In the genomic region with DNA sequence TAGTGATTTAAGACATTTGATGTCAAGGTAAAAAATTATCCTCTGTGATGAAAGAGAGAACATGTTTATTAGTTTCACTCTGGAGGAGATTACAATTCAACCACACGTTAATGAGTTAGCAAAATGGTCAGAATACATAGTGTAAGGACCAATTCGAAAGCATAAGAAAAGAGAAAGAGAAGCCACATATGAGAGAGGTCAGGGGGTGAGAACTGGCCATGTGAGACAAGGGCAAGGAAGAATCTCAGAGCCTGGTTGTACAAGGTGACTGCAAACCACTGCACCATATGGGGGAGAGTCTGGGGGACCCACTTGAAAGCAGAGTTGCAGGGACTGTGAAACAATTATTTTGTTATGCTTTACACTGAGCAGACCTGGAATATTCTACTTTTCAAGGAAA, we compare ENCODE assay signal across 26 cellular contexts. TPM values are rescaled to one million over a fixed set of nuclear protein-coding genes. Genes with fewer than 3 reads are reported as not detected.
DNase-seq lines count a peak whose midpoint lies in the region; ATAC-seq, FAIRE-seq and TF ChIP-seq lines count a peak whose summit lies in the region.
"Had no signal": no experiment of that assay in that cellular context is flagged by ENCODE, and none has a peak within 500 bp of the region (broad histone marks: within the 10 kb centered on the region; RNA-seq: fewer than 3 reads in every experiment).

No MANE protein-coding gene starts in this region.

- intact Hi-C loops in A673 (cut with micrococcal nuclease; ENCODE audit: unreplicated experiment) = no loop called here
- intact Hi-C loops in pancreas (cut with DNase I) = no loop called here

- no TSS peak for BruUV-seq in A673 (replicated peaks; lab: Mats Ljungman, UMichigan)

- H3K4me1 ChIP-seq in A673 (ENCODE audit: insufficient read depth, low read length, poor library complexity, severe bottlenecking) (no peaks in the 10 kb centered on the region), pancreas (no peaks in the 10 kb centered on the region)
- no peaks in the 10 kb centered on the region for H3K4me1 ChIP-seq in effector memory CD4-positive, alpha-beta T cell (ENCODE audit: control insufficient read depth, insufficient read depth, low read length, poor library complexity, severe bottlenecking)

- H3K36me3 ChIP-seq in A673 (ENCODE audit: insufficient read depth, low read length, poor library complexity, severe bottlenecking) (no peaks in the 10 kb centered on the region), pancreas (no peaks in the 10 kb centered on the region)
- no peaks in the 10 kb centered on the region for H3K36me3 ChIP-seq in effector memory CD4-positive, alpha-beta T cell (ENCODE audit: control insufficient read depth, insufficient read depth, low read length)
- H3K36me3 ChIP-seq: MG63 had no signal

- WGBS in pancreas, 2 donors = 44 to 55% methylated on average over 2 of the region's 2 CpGs

- CTCF ChIA-PET in A673 (lab: Charles Lee) = no interaction called here

- TF ChIP-seq CTCF in A673 (conservative IDR thresholded peaks at IDR 0.05; ENCODE audit: low read depth, low read length) (no peak), pancreas (IDR thresholded peaks at IDR 0.05) (no peak)

- FAIRE-seq in GM18507 (lab: Jason Lieb, UNC) (peak; percentile 24), pancreas (lab: Jason Lieb, UNC) (no peak)
- FAIRE-seq: GM12891, HepG2, K562 had no signal

- H3K27me3 ChIP-seq in A673 (replicated peaks; ENCODE audit: insufficient read depth, low read depth, low read length, poor library complexity) (no peaks in the 10 kb centered on the region), pancreas (no peaks in the 10 kb centered on the region)
- H3K27me3 ChIP-seq in effector memory CD4-positive, alpha-beta T cell (replicated peaks; ENCODE audit: control insufficient read depth, insufficient read depth, low read length, poor library complexity, severe bottlenecking) = no peaks in the 10 kb centered on the region
- H3K27me3 ChIP-seq: MG63 had no signal

- H3K4me3 ChIP-seq in A673 (ENCODE audit: low read depth, low read length, poor library complexity, severe bottlenecking) (no peak overlapping the region), pancreas (no peak overlapping the region)
- no peak overlapping the region for H3K4me3 ChIP-seq in effector memory CD4-positive, alpha-beta T cell (ENCODE audit: insufficient read depth, low read depth, low read length, poor library complexity, severe bottlenecking)
- H3K4me3 ChIP-seq: K562, MG63 had no signal

- H3K9me3 ChIP-seq in A673 (ENCODE audit: low read depth, low read length, poor library complexity, severe bottlenecking) (no peaks in the 10 kb centered on the region), pancreas (no peaks in the 10 kb centered on the region)
- no peaks in the 10 kb centered on the region for H3K9me3 ChIP-seq in effector memory CD4-positive, alpha-beta T cell (ENCODE audit: control insufficient read depth, low read length)
- H3K9me3 ChIP-seq: MG63, SK-N-SH had no signal

- POLR2A ChIA-PET in A673 (lab: Charles Lee; ENCODE audit: low non-redundant PET) = no interaction called here

- ATAC-seq in GM19043 (IDR thresholded peaks at IDR 0.05; ENCODE audit: low read depth, unreplicated experiment) = peak; percentile 65
- peak; percentile 66 for ATAC-seq in HG02759 (IDR thresholded peaks at IDR 0.05; ENCODE audit: unreplicated experiment)
- ATAC-seq in HG03457 (IDR thresholded peaks at IDR 0.05; ENCODE audit: unreplicated experiment) = peak; percentile 69
- ATAC-seq in pancreas = no peak
- ATAC-seq: CD8-positive, alpha-beta T cell; HepG2; K562 had no signal

- no peak for DNase-seq in GM18507 (ENCODE audit: extremely low spot score, insufficient read length, low read depth)
- DNase-seq in central memory CD4-positive, alpha-beta T cell = no peak
- DNase-seq in A673 (ENCODE audit: low spot score) = no peak
- no peak for DNase-seq in effector memory CD4-positive, alpha-beta T cell
- no peak for DNase-seq in pancreas
- DNase-seq: 8988T; AML-193; C1 segment of cervical spinal cord; CD8-positive, alpha-beta T cell; DND-41; H7; MG63; NCI-H1048; NCI-H1417 treated with DMSO at 0.1 percent for 48 hours; NCI-H187; NCI-H2107; NCI-H69; SIG-M5; SK-N-SH had no signal

- H3K27ac ChIP-seq in A673 (ENCODE audit: low read depth, low read length, poor library complexity, severe bottlenecking) (no peak overlapping the region), pancreas (no peak overlapping the region)
- H3K27ac ChIP-seq in effector memory CD4-positive, alpha-beta T cell (ENCODE audit: insufficient read depth, low read length, poor library complexity, severe bottlenecking) = no peak overlapping the region
- H3K27ac ChIP-seq: HL-60 had no signal

RNA-seq across cellular contexts. Expression of gene BET1, which starts 27.7 kb away (rescaled TPM):
- 19.2 and 19.8 TPM in 2 replicates for total RNA-seq in A673 (2021)
- total RNA-seq in pancreas = 10 to 100 TPM; 13.8 to 24.6 (median 16.4) TPM
- polyA plus RNA-seq in pancreas = 10 to 100 TPM; 18.6 to 23.2 TPM

Comparison
In these comparisons a context has a peak if more than half of its experiments do, and no peak if none do; other contexts are left out.
1. ATAC-seq: peak in GM19043 (single experiment), HG02759 (single experiment) and HG03457 (single experiment); none in pancreas (0 of 4).